24 cellular contexts compared by ENCODE assay signal in genomic region chrX:44470816-44471215, GRCh38.
"Had no signal": no experiment of that assay in that cellular context is flagged by ENCODE, and none has a peak within 500 bp of the region (broad histone marks: within the 10 kb centered on the region; RNA-seq: fewer than 3 reads in every experiment).

No MANE protein-coding gene starts in this region.

- H3K4me3 ChIP-seq: cardiac muscle cell, colonic mucosa had no signal

- DNase-seq: activated CD4-positive, alpha-beta memory T cell treated with anti-CD3 and anti-CD28 coated beads for 36 hours; activated CD4-positive, alpha-beta T cell treated with anti-CD3 and anti-CD28 coated beads, Interleukin-2, amount 10 ng/mL, durations not matched to agents 7 days and 5 days; activated CD4-positive, CD25-positive, alpha-beta regulatory T cell; activated CD8-positive, alpha-beta memory T cell treated with anti-CD3 and anti-CD28 coated beads for 24 hours; activated gamma-delta T cell; activated naive CD4-positive, alpha-beta T cell treated with anti-CD3 and anti-CD28 coated beads for 36 hours; activated T-cell treated with anti-CD3 and anti-CD28 coated beads for 4 hours; activated T-cell treated with anti-CD3 and anti-CD28 coated beads, Interleukin-2, amount 50 U/mL, for 48 hours; amygdala; brain microvascular endothelial cell; cerebellar nuclear complex; colonic mucosa; NCI-H1092 treated with DMSO at 0.1 percent for 48 hours; NCI-H1436 treated with DMSO at 0.1 percent for 48 hours; NCI-H187 treated with DMSO at 0.1 percent for 48 hours; NCI-H2081 treated with DMSO at 0.1 percent for 48 hours; NCI-H524 treated with DMSO at 0.1 percent for 48 hours; SIG-M5; T-helper 1 cell had no signal

- H3K36me3 ChIP-seq: brain microvascular endothelial cell, cardiac muscle cell, colonic mucosa had no signal

- H3K9me3 Mint-ChIP-seq: activated CD4-positive, alpha-beta memory T cell treated with anti-CD3 and anti-CD28 coated beads for 36 hours; activated CD4-positive, alpha-beta T cell treated with anti-CD3 and anti-CD28 coated beads, Interleukin-2, amount 10 ng/mL, durations not matched to agents 7 days and 5 days; activated naive CD4-positive, alpha-beta T cell treated with anti-CD3 and anti-CD28 coated beads for 36 hours; activated T-helper 17 cell treated with anti-CD3 and anti-CD28 coated beads, Interleukin-2, amount 50 U/mL, for 72 hours had no signal

- H3K27ac Mint-ChIP-seq: activated CD4-positive, alpha-beta memory T cell treated with anti-CD3 and anti-CD28 coated beads for 36 hours; activated CD4-positive, alpha-beta T cell treated with anti-CD3 and anti-CD28 coated beads, Interleukin-2, amount 10 ng/mL, durations not matched to agents 7 days and 5 days; activated naive CD4-positive, alpha-beta T cell treated with anti-CD3 and anti-CD28 coated beads for 36 hours; activated naive CD8-positive, alpha-beta T cell; activated T-helper 17 cell treated with anti-CD3 and anti-CD28 coated beads, Interleukin-2, amount 50 U/mL, for 72 hours had no signal

- H3K4me1 ChIP-seq: colonic mucosa had no signal

- H3K9ac ChIP-seq: KMS-11 had no signal

- H3K36me3 Mint-ChIP-seq: activated CD4-positive, alpha-beta memory T cell treated with anti-CD3 and anti-CD28 coated beads for 36 hours; activated naive CD8-positive, alpha-beta T cell had no signal

- H3K27me3 Mint-ChIP-seq: activated CD4-positive, alpha-beta memory T cell treated with anti-CD3 and anti-CD28 coated beads for 36 hours; activated CD4-positive, alpha-beta T cell treated with anti-CD3 and anti-CD28 coated beads, Interleukin-2, amount 10 ng/mL, durations not matched to agents 7 days and 5 days; activated naive CD8-positive, alpha-beta T cell; activated T-helper 17 cell treated with anti-CD3 and anti-CD28 coated beads, Interleukin-2, amount 50 U/mL, for 72 hours had no signal

- H3K4me2 ChIP-seq: KMS-11 had no signal

- H3K27ac ChIP-seq: brain microvascular endothelial cell, cardiac muscle cell, colonic mucosa, KMS-11, VCaP had no signal

- ATAC-seq: activated T-helper 17 cell treated with anti-CD3 and anti-CD28 coated beads, Interleukin-2, amount 50 U/mL, for 72 hours had no signal

- H3K4me1 Mint-ChIP-seq: activated CD4-positive, alpha-beta T cell treated with anti-CD3 and anti-CD28 coated beads, Interleukin-2, amount 10 ng/mL, durations not matched to agents 7 days and 5 days; activated T-helper 17 cell treated with anti-CD3 and anti-CD28 coated beads, Interleukin-2, amount 50 U/mL, for 72 hours had no signal

- H3K4me3 Mint-ChIP-seq: activated CD4-positive, alpha-beta memory T cell treated with anti-CD3 and anti-CD28 coated beads for 36 hours; activated CD4-positive, alpha-beta T cell treated with anti-CD3 and anti-CD28 coated beads, Interleukin-2, amount 10 ng/mL, durations not matched to agents 7 days and 5 days; activated naive CD4-positive, alpha-beta T cell treated with anti-CD3 and anti-CD28 coated beads for 36 hours; activated naive CD8-positive, alpha-beta T cell; activated T-helper 17 cell treated with anti-CD3 and anti-CD28 coated beads, Interleukin-2, amount 50 U/mL, for 72 hours had no signal

- H3K9me3 ChIP-seq: colonic mucosa had no signal

- H3K27me3 ChIP-seq: brain microvascular endothelial cell, cardiac muscle cell, colonic mucosa had no signal
